ENCODE assay signal across 9 cellular contexts in the genomic region with DNA sequence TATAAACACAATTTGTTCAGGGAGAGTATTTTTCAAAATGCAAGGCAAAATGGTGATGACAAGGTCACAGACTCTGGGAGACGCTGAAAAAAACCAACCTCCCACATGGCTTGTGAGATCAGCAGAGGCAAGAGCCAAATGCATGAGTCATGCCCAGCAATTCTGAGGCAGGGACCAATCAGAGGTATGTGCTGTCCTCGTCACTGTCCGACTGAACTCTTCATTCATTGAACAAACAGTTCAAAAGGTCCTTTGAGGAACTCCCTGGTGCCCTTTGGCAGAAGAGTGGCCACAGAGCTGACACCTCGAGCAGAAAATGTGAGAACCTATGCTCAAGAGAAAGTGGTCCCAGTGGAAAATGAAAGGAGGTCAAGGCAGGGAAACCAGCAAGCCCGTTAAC. TPM values are rescaled to one million over a fixed set of nuclear protein-coding genes. Genes with fewer than 3 reads are reported as not detected.
DNase-seq lines count a peak whose midpoint lies in the region; ATAC-seq and TF ChIP-seq lines count a peak whose summit lies in the region.
"Had no signal": no experiment of that assay in that cellular context is flagged by ENCODE, and none has a peak within 500 bp of the region (broad histone marks: within the 10 kb centered on the region; RNA-seq: fewer than 3 reads in every experiment).

No MANE protein-coding gene starts in this region.

- TF ChIP-seq POLR2A in suprapubic skin (IDR thresholded peaks at IDR 0.05), result no peak

- no peak for TF ChIP-seq EP300 in suprapubic skin (IDR thresholded peaks at IDR 0.05)

- no peaks in the 10 kb centered on the region for H3K9me3 ChIP-seq in suprapubic skin

- 56% methylated on average over 5 of the region's 5 CpGs for WGBS in suprapubic skin

- H3K27ac ChIP-seq in caudate nucleus (ENCODE audit: low read depth, low read length), result peak overlapping the region; percentile 97
- peak overlapping the region; percentile 93 for H3K27ac ChIP-seq in layer of hippocampus (ENCODE audit: low read depth, low read length)
- peak overlapping the region; percentile 64 for H3K27ac ChIP-seq in suprapubic skin
- H3K27ac ChIP-seq: HL-60 had no signal

- no peaks in the 10 kb centered on the region for H3K27me3 ChIP-seq in layer of hippocampus (ENCODE audit: control insufficient read depth, insufficient read depth, low read length)
- no peaks in the 10 kb centered on the region for H3K27me3 ChIP-seq in suprapubic skin

- no peak overlapping the region for H3K4me3 ChIP-seq in suprapubic skin

- DNase-seq in M059J (ENCODE audit: low read depth), result peak; percentile 97
- peak in 59 of 61 donors; percentile 28 to 95 (median 79) for DNase-seq in caudate nucleus (lab: John Stamatoyannopoulos, UW)
- peak in 1 of 2 donors; percentile 76 for DNase-seq in suprapubic skin (ENCODE audit: low spot score in 2 of 2)
- no peak for DNase-seq in NCI-H146 treated with DMSO at 0.1 percent for 48 hours (lab: John Stamatoyannopoulos, UW; ENCODE audit: unreplicated experiment)
- no peak for DNase-seq in KBM-7
- no peak for DNase-seq in germinal center (ENCODE audit: low spot score)

- peaks cover 11% of the 10 kb centered on the region for H3K4me1 ChIP-seq in suprapubic skin

- H3K36me3 ChIP-seq in suprapubic skin, result no peaks in the 10 kb centered on the region

- no peak for ATAC-seq in GM21367 (IDR thresholded peaks at IDR 0.05; ENCODE audit: unreplicated experiment)

- TF ChIP-seq CTCF in suprapubic skin (IDR thresholded peaks at IDR 0.05), result no peak

- in situ Hi-C loops in KBM-7 (cut with MboI; ENCODE audit: low pct_unique_long_range_greater_than_20kb, low sequenced_read_pairs), result no loop called here

RNA-seq across cellular contexts. Expression of gene CDH11, which starts 51.0 kb away (rescaled TPM):
- 90.8 and 139 TPM in 2 replicates for total RNA-seq in M059J (2014; rRNA removed; shearing (Covaris generic))
- 10 to 100 TPM; 10.3 to 41.4 (median 25.8) TPM for total RNA-seq in suprapubic skin

Comparison
In these comparisons a context has a peak if more than half of its experiments do, and no peak if none do; other contexts are left out.
1. DNase-seq: peak in M059J (single experiment) and caudate nucleus (59 of 61); none in NCI-H146 treated with DMSO at 0.1 percent for 48 hours (single experiment), KBM-7 (single experiment) and germinal center (single experiment).
2. Peak in every context shown above with its lines, with median percentiles within 50 percentile points of each other: H3K27ac ChIP-seq.